Comparison of ENCODE assay signal across 22 cellular contexts in the genomic region with DNA sequence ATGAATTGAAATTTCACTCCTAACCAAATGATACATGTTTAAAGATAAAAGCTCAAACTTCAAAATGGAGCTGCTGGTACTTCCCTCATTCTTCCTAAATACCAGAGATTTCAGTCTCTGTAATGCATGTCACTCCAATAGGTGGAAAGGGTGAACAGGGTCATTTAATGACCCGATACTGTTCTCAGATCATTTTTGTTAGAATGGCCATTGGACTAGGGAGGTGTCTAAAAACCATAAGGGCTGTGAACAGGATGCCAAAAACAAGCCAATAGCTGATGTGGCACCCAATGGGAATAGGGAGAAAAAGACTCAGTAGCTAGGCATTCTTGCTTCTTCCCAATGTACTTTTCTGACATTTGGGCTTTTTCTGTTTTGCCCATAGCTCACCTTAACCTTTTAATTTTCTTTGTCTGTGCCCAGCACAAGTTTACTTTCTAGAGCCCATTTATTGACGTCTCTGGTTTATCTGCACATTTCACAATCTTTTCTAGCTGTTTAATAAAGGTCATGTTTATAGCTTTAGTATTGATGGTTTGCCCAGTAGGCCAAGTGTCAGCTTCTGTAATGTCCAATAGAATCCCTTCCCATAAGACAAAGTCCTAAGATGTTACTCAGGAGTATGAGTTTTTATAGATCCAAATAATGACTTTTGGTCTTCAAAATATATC. TPM values are rescaled to one million over a fixed set of nuclear protein-coding genes. Genes with fewer than 3 reads are reported as not detected.
DNase-seq lines count a peak whose midpoint lies in the region; ATAC-seq and TF ChIP-seq lines count a peak whose summit lies in the region.
"Had no signal": no experiment of that assay in that cellular context is flagged by ENCODE, and none has a peak within 500 bp of the region (broad histone marks: within the 10 kb centered on the region; RNA-seq: fewer than 3 reads in every experiment).

No MANE protein-coding gene starts in this region.

- POLR2A ChIA-PET in OCI-LY7 (lab: Charles Lee), result interaction anchor here (1.1 kb wide), 1 partner anchor 16 kb away, joined by 3 read pairs; no protein-coding TSS in a partner anchor

- intact Hi-C loops in left colon (cut with DNase I, micrococcal nuclease), result no loop called here
- intact Hi-C loops in OCI-LY7 (cut with micrococcal nuclease; ENCODE audit: unreplicated experiment), result no loop called here

- H3K27me3 ChIP-seq in SJCRH30, result no peaks in the 10 kb centered on the region
- H3K27me3 ChIP-seq: BE2C, BLaER1 had no signal

- H3K4me1 ChIP-seq in SJCRH30, result peaks cover 13% of the 10 kb centered on the region
- no peaks in the 10 kb centered on the region for H3K4me1 ChIP-seq in OCI-LY7 (ENCODE audit: insufficient read depth, low read length, poor library complexity, severe bottlenecking)
- H3K4me1 ChIP-seq: BE2C, BLaER1 had no signal

- no peak for TF ChIP-seq CTCF in OCI-LY7 (conservative IDR thresholded peaks at IDR 0.05; ENCODE audit: low read length)

- CTCF ChIA-PET in OCI-LY7 (lab: Charles Lee; ENCODE audit: unreplicated experiment), result no interaction called here

- no peaks in the 10 kb centered on the region for H4K20me1 ChIP-seq in OCI-LY7 (ENCODE audit: insufficient read depth, low read length)
- H4K20me1 ChIP-seq: BLaER1 had no signal

- no peak overlapping the region for H3K4me3 ChIP-seq in SJCRH30
- no peak overlapping the region for H3K4me3 ChIP-seq in OCI-LY7 (ENCODE audit: low read depth, low read length, poor library complexity, severe bottlenecking)
- H3K4me3 ChIP-seq: BLaER1 had no signal

- no TSS peak for BruUV-seq in OCI-LY7 (replicated peaks; lab: Mats Ljungman, UMichigan)

- H3K79me2 ChIP-seq in OCI-LY7 (ENCODE audit: insufficient read depth, low read depth, low read length), result no peaks in the 10 kb centered on the region

- peak overlapping the region; percentile 20; the same call in 1 of the 2 replicates for H3K27ac ChIP-seq in SJCRH30
- H3K27ac ChIP-seq in OCI-LY7 (ENCODE audit: low read depth, low read length, poor library complexity, severe bottlenecking), result no peak overlapping the region
- H3K27ac ChIP-seq: BLaER1 had no signal

- H2AFZ ChIP-seq in OCI-LY7 (ENCODE audit: low read length), result no peak overlapping the region

- DNase-seq in SJCRH30, result no peak
- no peak for DNase-seq in left lobe of liver (ENCODE audit: low spot score)
- peak; percentile 21 for DNase-seq in mucosa of gallbladder (ENCODE audit: low spot score)
- no peak for DNase-seq in left colon
- no peak for DNase-seq in OCI-LY7 (ENCODE audit: low spot score)
- DNase-seq in EL, result no peak
- DNase-seq: 8988T; ACHN; BE2C; C1 segment of cervical spinal cord; CD4-positive, alpha-beta memory T cell; CD4-positive, CD25-positive, alpha-beta regulatory T cell; CD8-positive, alpha-beta memory T cell; COR-L47; DMS 273 treated with DMSO at 0.1 percent for 48 hours; DMS153; DMS53; DMS79; DND-41; GF-D8 had no signal

- ATAC-seq in left lobe of liver (peak; percentile 84), left colon (no peak)

- no peak overlapping the region for H3K4me2 ChIP-seq in OCI-LY7 (ENCODE audit: low read length)
- H3K4me2 ChIP-seq: BLaER1 had no signal

- H3K36me3 ChIP-seq in SJCRH30 (no peaks in the 10 kb centered on the region), OCI-LY7 (ENCODE audit: insufficient read depth, low read length) (no peaks in the 10 kb centered on the region)
- H3K36me3 ChIP-seq: BE2C, BLaER1 had no signal

- H3K9me3 ChIP-seq in SJCRH30 (replicated peaks) (peaks cover 10% of the 10 kb centered on the region), OCI-LY7 (ENCODE audit: low read length) (no peaks in the 10 kb centered on the region)
- H3K9me3 ChIP-seq: BE2C, BLaER1 had no signal

- no peaks in the 10 kb centered on the region for H3K9me2 ChIP-seq in OCI-LY7 (ENCODE audit: insufficient read depth, low read length)

RNA-seq across cellular contexts. Expression of a gene that starts 24.2 kb away (rescaled TPM):
- 5.3 and 6.5 TPM in 2 replicates for total RNA-seq in SJCRH30 (2014; rRNA removed; shearing (Covaris generic))
- total RNA-seq in left lobe of liver (7.9 TPM), mucosa of gallbladder (33.2 TPM), left colon (1 to 10 TPM; 1.3 to 4.2 TPM), OCI-LY7 (2022) (not detected in 2 replicates)
- total RNA-seq in OCI-LY7 (2014; rRNA removed; shearing (Covaris generic)), result not detected in 2 replicates
- total RNA-seq: A673; CD4-positive, alpha-beta memory T cell; CD4-positive, CD25-positive, alpha-beta regulatory T cell; CD8-positive, alpha-beta memory T cell had no signal
